Comparison of ENCODE assay signal across 4 cellular contexts in the genomic region with DNA sequence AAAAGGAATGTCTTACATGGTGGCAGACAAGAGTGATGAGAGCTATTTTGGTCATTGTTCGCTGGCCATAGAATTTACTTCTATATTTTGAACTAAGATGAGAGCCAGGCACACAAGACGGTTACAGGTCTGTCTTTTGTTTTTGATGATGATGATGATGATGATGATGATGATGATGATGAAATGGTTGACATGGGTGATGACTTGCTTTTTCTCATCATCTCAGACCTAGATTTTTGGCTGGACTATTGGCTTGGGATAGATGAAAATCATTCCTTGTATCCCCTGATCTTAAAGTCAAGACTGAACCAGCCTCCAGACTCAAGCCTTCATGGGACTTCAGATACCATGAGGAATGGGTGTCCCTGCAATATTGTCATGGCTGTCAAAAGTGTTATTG. TPM values are rescaled to one million over a fixed set of nuclear protein-coding genes. Genes with fewer than 3 reads are reported as not detected.
"Had no signal": no experiment of that assay in that cellular context is flagged by ENCODE, and none has a peak within 500 bp of the region (broad histone marks: within the 10 kb centered on the region; RNA-seq: fewer than 3 reads in every experiment).

No MANE protein-coding gene starts in this region.

RNA-seq across cellular contexts. Expression of a gene that starts 49.0 kb away (rescaled TPM):
- total RNA-seq: GM23248, H1, H4 had no signal
- polyA plus RNA-seq: GM23338 had no signal
